8 cellular contexts compared by ENCODE assay signal in the genomic region with DNA sequence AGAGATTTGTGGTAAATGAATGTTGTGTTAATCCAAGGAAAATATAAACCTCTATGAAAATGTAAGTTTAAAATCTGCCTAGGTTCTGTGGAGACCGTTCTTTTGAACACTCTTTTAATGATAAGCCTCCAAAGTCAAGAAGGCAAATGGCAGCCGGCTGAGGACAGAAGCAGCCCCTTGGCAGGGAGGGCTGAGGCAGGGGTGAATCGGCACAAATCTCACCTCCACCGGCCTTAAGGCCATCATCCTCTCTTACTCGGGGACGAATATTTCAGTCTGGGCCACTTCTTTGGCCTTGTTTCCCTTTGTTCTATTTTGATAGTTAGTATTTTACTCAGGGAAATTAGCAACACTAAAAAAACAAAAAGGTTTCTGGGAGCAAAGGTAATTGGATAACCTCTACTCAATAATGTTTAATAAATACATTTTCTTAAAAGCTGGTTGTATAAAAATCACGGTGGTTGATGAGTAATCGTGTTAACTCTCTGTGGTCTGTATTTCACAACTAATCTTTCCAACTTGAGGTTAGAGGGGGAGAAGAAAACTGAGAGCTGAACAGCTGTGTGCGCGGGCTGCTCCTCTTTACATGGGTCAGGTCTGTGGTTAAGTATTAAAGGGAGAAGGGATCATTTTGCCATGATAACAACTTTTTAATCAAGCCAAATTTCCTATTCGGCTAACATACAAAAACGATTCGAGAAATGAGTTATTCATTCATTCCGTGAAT. TPM values are rescaled to one million over a fixed set of nuclear protein-coding genes. Genes with fewer than 3 reads are reported as not detected.
DNase-seq lines count a peak whose midpoint lies in the region; ATAC-seq and TF ChIP-seq lines count a peak whose summit lies in the region.

No MANE protein-coding gene starts in this region.

- H3K4me3 Mint-ChIP-seq in H9 = no peak overlapping the region

- H3K14ac ChIP-seq in H9 (ENCODE audit: insufficient read depth, low read length) = no peak overlapping the region

- ATAC-seq in foreskin keratinocyte = no peak
- ATAC-seq in gastrocnemius medialis = no peak

- no peak overlapping the region for H2BK12ac ChIP-seq in H9 (ENCODE audit: insufficient read length, low read depth, low read length)

- H3T11ph ChIP-seq in H9 (ENCODE audit: low read length) = no peak overlapping the region

- H3K27me3 Mint-ChIP-seq in H9 (ENCODE audit: low read depth) = no peaks in the 10 kb centered on the region

- peak overlapping the region; percentile 29 to 90 (median 44); a peak in 3 of 7 replicates for H3K27ac Mint-ChIP-seq in H9

- H3K27me3 ChIP-seq in H9 (ENCODE audit: insufficient read depth, low read length) (no peaks in the 10 kb centered on the region), foreskin keratinocyte (no peaks in the 10 kb centered on the region), HAP-1 (ENCODE audit: low read depth) (no peaks in the 10 kb centered on the region), gastrocnemius medialis (no peaks in the 10 kb centered on the region)

- WGBS in H9 (ENCODE audit: extremely low coverage, insufficient read length, low lambda C conversion rate) = no CpG with 5 or more reads among the region's 14 CpGs

- no peak overlapping the region for H3K18ac ChIP-seq in H9 (ENCODE audit: insufficient read length, low read depth, low read length)

- no peak overlapping the region for H3K27ac ChIP-seq in H9 (ENCODE audit: insufficient read length, low read depth, low read length)
- no peak overlapping the region for H3K27ac ChIP-seq in foreskin keratinocyte
- peak overlapping the region in 2 of 4 donors; percentile 8 to 26 for H3K27ac ChIP-seq in gastrocnemius medialis

- TF ChIP-seq CTCF in GM13976 (IDR thresholded peaks at IDR 0.05; ENCODE audit: borderline replicate concordance, control extremely low read depth, extremely low read depth, insufficient read depth, missing control alignments) = no peak
- no peak for TF ChIP-seq CTCF in H9 (conservative IDR thresholded peaks at IDR 0.05)
- no peak for TF ChIP-seq CTCF in foreskin keratinocyte (conservative IDR thresholded peaks at IDR 0.05)
- TF ChIP-seq CTCF in gastrocnemius medialis (IDR thresholded peaks at IDR 0.05 in 4 of 5, conservative IDR thresholded peaks at IDR 0.05 in 1 of 5) = no peak

- TF ChIP-seq POLR2A in gastrocnemius medialis (IDR thresholded peaks at IDR 0.05) = no peak

- H3K9me3 ChIP-seq in H9 (ENCODE audit: control insufficient read depth, low read depth, low read length) = no peaks in the 10 kb centered on the region
- no peaks in the 10 kb centered on the region for H3K9me3 ChIP-seq in HAP-1
- H3K9me3 ChIP-seq in gastrocnemius medialis = no peaks in the 10 kb centered on the region

- H3K4me1 ChIP-seq in H9 (ENCODE audit: insufficient read depth, low read length) (no peaks in the 10 kb centered on the region), foreskin keratinocyte (peaks cover 6% of the 10 kb centered on the region), HAP-1 (no peaks in the 10 kb centered on the region), gastrocnemius medialis (peaks cover 0 to 8% of the 10 kb centered on the region in 2 donors)

- H4K91ac ChIP-seq in H9 (ENCODE audit: insufficient read length, low read depth, low read length) = no peak overlapping the region

- no peaks in the 10 kb centered on the region for H3K79me2 ChIP-seq in H9 (ENCODE audit: insufficient read depth, low read length)

- H3K4me2 ChIP-seq in H9 (ENCODE audit: insufficient read depth, insufficient read length, low read length) = no peak overlapping the region

- H2BK5ac ChIP-seq in H9 (ENCODE audit: insufficient read length, low read length) = no peak overlapping the region

- H3K9ac ChIP-seq in H9 (ENCODE audit: extremely low read depth, insufficient read length, low read length) = no peak overlapping the region

- no peak overlapping the region for H2AK5ac ChIP-seq in H9 (ENCODE audit: insufficient read length, low read length)

- peaks cover 5% of the 10 kb centered on the region for H3K79me1 ChIP-seq in H9 (ENCODE audit: insufficient read depth, low read depth, low read length, poor library complexity, severe bottlenecking)

- no peaks in the 10 kb centered on the region for H3K36me3 ChIP-seq in HAP-1 (replicated peaks)
- H3K36me3 ChIP-seq in gastrocnemius medialis = peaks cover 0 to 20% of the 10 kb centered on the region in 2 donors

- intact Hi-C loops in gastrocnemius medialis (cut with DNase I; ENCODE audit: low total_unique reads) = no loop called here

- no peaks in the 10 kb centered on the region for H3K23me2 ChIP-seq in H9 (ENCODE audit: insufficient read length, low read depth, low read length, poor library complexity, severe bottlenecking)

- H3K56ac ChIP-seq in H9 (ENCODE audit: insufficient read length, low read depth, low read length) = no peak overlapping the region

- peaks cover 0 to 3% of the 10 kb centered on the region in 2 experiments; a peak in 2 of 4 replicates for H3K4me1 Mint-ChIP-seq in H9

- no peak overlapping the region for H3K4me3 ChIP-seq in HAP-1
- H3K4me3 ChIP-seq in gastrocnemius medialis = no peak overlapping the region

- in situ Hi-C loops in GM13976 (cut with MboI; ENCODE audit: low sequenced_read_pairs, unreplicated experiment) (no loop called here), HAP-1 (cut with MboI; ENCODE audit: low sequenced_read_pairs) (no loop called here), gastrocnemius medialis (cut with MboI; ENCODE audit: low sequenced_read_pairs in 4 of 4) (no loop called here)

- no peak overlapping the region for H4K5ac ChIP-seq in H9 (ENCODE audit: insufficient read length, low read depth, low read length)

- H3K23ac ChIP-seq in H9 (ENCODE audit: insufficient read length, low read depth, low read length) = no peak overlapping the region

- no peak overlapping the region for H2BK120ac ChIP-seq in H9 (ENCODE audit: low read depth, low read length, poor library complexity, severe bottlenecking)

- no peak overlapping the region for H4K8ac ChIP-seq in H9 (replicated peaks; ENCODE audit: insufficient read length, low read depth, low read length)

- H3K9me3 Mint-ChIP-seq in H9 = no peaks in the 10 kb centered on the region

- H4K20me1 ChIP-seq in H9 (ENCODE audit: control insufficient read depth, insufficient read depth, insufficient read length) = no peaks in the 10 kb centered on the region

- peaks cover 23 to 38% (median 32%) of the 10 kb centered on the region in 3 experiments for H3K36me3 Mint-ChIP-seq in H9 (ENCODE audit: insufficient read depth in 1 of 3, low read depth in 3 of 3)

- H2AFZ ChIP-seq in H9 (ENCODE audit: low read length) = no peak overlapping the region

- H2BK20ac ChIP-seq in H9 (ENCODE audit: low read depth, low read length, poor library complexity, severe bottlenecking) = no peak overlapping the region

- DNase-seq in GM13976 (ENCODE audit: low spot score) = peak; percentile 47
- DNase-seq in H9 = no peak
- peak; percentile 83 for DNase-seq in NCI-H82 (lab: John Stamatoyannopoulos, UW)
- peak; percentile 32 to 35 for DNase-seq in foreskin keratinocyte
- DNase-seq in mesenteric fat pad (ENCODE audit: low spot score) = no peak
- no peak for DNase-seq in HAP-1 (ENCODE audit: low spot score in 2 of 2)
- DNase-seq in gastrocnemius medialis = no peak
- DNase-seq in activated CD4-positive, CD25-positive, alpha-beta regulatory T cell treated with anti-CD3 and anti-CD28 coated beads, Interleukin-2, amount 50 U/mL, for 72 hours = no peak

- H3K4ac ChIP-seq in H9 (ENCODE audit: low read depth, low read length) = no peak overlapping the region

- no peak overlapping the region for H2BK15ac ChIP-seq in H9 (ENCODE audit: low read depth, low read length)

RNA-seq across cellular contexts. Expression of gene LGMN, which starts 18.6 kb away (rescaled TPM):
- 55.0 and 55.3 TPM in 2 replicates for total RNA-seq in H9 (2021)
- 45.6 and 46.3 TPM in 2 replicates for total RNA-seq in foreskin keratinocyte
- polyA plus RNA-seq in foreskin keratinocyte = 39.5 and 40.8 TPM in 2 replicates
- 150 TPM for total RNA-seq in mesenteric fat pad
- total RNA-seq in gastrocnemius medialis = 10 to 100 TPM; 53.5 to 78.5 (median 62.8) TPM

Comparison
In these comparisons a context has a peak if more than half of its experiments do, and no peak if none do; other contexts are left out.
1. DNase-seq: peak in GM13976 (single experiment), NCI-H82 (single experiment) and foreskin keratinocyte (2 of 2); none in H9 (single experiment), mesenteric fat pad (single experiment), HAP-1 (0 of 2), gastrocnemius medialis (0 of 2) and activated CD4-positive, CD25-positive, alpha-beta regulatory T cell treated with anti-CD3 and anti-CD28 coated beads, Interleukin-2, amount 50 U/mL, for 72 hours (single experiment).